ENCODE assay signal across 19 cellular contexts in the genomic region with DNA sequence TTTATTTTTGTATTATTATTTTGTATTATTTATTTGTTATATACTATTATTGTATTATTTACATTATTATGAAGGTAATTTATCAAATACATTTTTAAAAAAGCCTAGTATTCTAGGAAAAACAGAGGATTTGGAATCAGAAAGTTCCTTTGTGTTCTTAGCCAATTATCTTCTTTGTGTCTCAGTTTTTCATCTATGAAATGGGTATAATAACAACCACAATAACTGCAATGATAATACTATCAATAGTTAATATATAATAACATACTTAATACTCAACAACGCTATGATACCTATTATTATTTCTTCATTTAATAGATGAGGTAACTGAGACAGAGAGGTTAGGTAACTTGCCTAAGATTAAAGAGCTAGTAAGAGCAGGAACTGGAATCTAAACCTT.
"Had no signal": no experiment of that assay in that cellular context is flagged by ENCODE, and none has a peak within 500 bp of the region (broad histone marks: within the 10 kb centered on the region; RNA-seq: fewer than 3 reads in every experiment).

No MANE protein-coding gene starts in this region.

- H3K9me3 ChIP-seq: SK-N-SH had no signal

- FAIRE-seq: HTR-8/SVneo had no signal

- DNase-seq: Kasumi-1, MM.1S, NCI-H1092 treated with DMSO at 0.1 percent for 48 hours, NCI-H1436, NCI-H187, NCI-H2029, NCI-H2081 treated with DMSO at 0.1 percent for 48 hours, NCI-H2171, NCI-H226, NCI-H446, NCI-H510A, NCI-H524 treated with DMSO at 0.1 percent for 48 hours, NCI-H774, SHP77, SK-N-SH, SW 1271 had no signal

- H3K4me2 ChIP-seq: KMS-11, SK-N-SH had no signal

- H3K9ac ChIP-seq: KMS-11, SK-N-SH had no signal

- H3K27ac ChIP-seq: KMS-11, RWPE1 had no signal
